8 cellular contexts compared by ENCODE assay signal in the genomic region with DNA sequence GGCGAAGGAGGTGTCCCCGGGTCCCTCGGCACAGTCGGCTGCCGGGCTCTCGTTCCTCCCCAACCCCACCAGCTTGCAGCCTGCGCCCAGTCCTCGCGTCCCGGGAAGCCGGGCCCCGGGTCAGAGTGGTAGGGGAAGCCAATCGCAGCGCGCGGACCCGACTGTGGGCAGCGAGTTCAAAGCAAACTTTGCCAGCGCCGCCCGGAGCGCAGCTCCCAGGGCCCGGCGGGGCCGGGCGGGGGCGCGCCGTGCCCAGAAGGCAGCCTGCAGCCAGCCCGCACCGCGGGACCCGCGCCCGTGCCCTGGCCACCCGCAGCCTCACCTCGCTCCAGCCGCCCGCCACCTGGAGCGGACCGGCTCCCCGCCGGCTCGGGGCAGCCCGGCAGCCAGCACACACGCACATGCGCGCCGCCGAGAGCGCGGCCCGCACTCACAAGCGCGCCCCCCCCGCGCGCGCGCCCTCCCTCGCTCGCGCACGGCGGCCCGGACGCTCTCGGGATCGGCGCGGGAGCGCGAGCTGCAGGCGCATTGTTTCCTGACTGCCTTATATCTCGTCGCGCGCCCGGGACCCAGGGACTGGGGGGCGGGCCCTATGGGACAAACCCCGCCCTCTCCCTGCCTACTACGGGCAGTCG. TPM values are rescaled to one million over a fixed set of nuclear protein-coding genes. Genes with fewer than 3 reads are reported as not detected.
DNase-seq lines count a peak whose midpoint lies in the region; ATAC-seq and TF ChIP-seq lines count a peak whose summit lies in the region.

A gene with protein sequence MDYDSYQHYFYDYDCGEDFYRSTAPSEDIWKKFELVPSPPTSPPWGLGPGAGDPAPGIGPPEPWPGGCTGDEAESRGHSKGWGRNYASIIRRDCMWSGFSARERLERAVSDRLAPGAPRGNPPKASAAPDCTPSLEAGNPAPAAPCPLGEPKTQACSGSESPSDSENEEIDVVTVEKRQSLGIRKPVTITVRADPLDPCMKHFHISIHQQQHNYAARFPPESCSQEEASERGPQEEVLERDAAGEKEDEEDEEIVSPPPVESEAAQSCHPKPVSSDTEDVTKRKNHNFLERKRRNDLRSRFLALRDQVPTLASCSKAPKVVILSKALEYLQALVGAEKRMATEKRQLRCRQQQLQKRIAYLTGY (minus strand): TSS at position 432 of the 635 bp plus-strand sequence. CDS start 483 bp downstream, outside the sequence.

- no peaks in the 10 kb centered on the region for H3K27me3 ChIP-seq in liver (ENCODE audit: control insufficient read depth in 4 of 4, insufficient read depth in 4 of 4, low read length in 3 of 4)

- H3K4me3 ChIP-seq in liver (ENCODE audit: low read depth in 1 of 3, low read length in 3 of 3) = peak within 1 kb of the TSS; percentile 60 to 80 (median 65)

- no peaks in the 10 kb centered on the region for H3K9me3 ChIP-seq in liver (ENCODE audit: control insufficient read depth in 4 of 4, low read length in 3 of 4)

- H3K4me1 Mint-ChIP-seq in dendritic cell treated with granulocyte-macrophage colony-stimulating factor and Interleukin-4, amounts not matched to agents 40 ng/mL and 50 ng/mL, for 4 days (ENCODE audit: low read depth) = peaks cover 68% of the 10 kb centered on the region

- peaks cover 7% of the 10 kb centered on the region for H3K27me3 Mint-ChIP-seq in dendritic cell treated with granulocyte-macrophage colony-stimulating factor and Interleukin-4, amounts not matched to agents 40 ng/mL and 50 ng/mL, for 4 days

- peaks cover 5 to 32% (median 21%) of the 10 kb centered on the region in 4 donors for H3K4me1 ChIP-seq in liver (ENCODE audit: control insufficient read depth in 4 of 4, insufficient read depth in 4 of 4, low read length in 3 of 4)

- peak within 1 kb of the TSS; percentile 87 for H3K4me3 Mint-ChIP-seq in dendritic cell treated with granulocyte-macrophage colony-stimulating factor and Interleukin-4, amounts not matched to agents 40 ng/mL and 50 ng/mL, for 4 days

- ATAC-seq in GM18511 (IDR thresholded peaks at IDR 0.05; ENCODE audit: unreplicated experiment) (peak; percentile 80), HG02973 (IDR thresholded peaks at IDR 0.05; ENCODE audit: unreplicated experiment) (peak; percentile 67)

- no peaks in the 10 kb centered on the region for H3K9me3 Mint-ChIP-seq in dendritic cell treated with granulocyte-macrophage colony-stimulating factor and Interleukin-4, amounts not matched to agents 40 ng/mL and 50 ng/mL, for 4 days

- peak within 1 kb of the TSS; percentile 78 for H3K27ac Mint-ChIP-seq in dendritic cell treated with granulocyte-macrophage colony-stimulating factor and Interleukin-4, amounts not matched to agents 40 ng/mL and 50 ng/mL, for 4 days

- H3K36me3 ChIP-seq in liver (ENCODE audit: control insufficient read depth in 4 of 4, insufficient read depth in 3 of 4, low read depth in 1 of 4, low read length in 3 of 4) = peaks cover 0 to 5% (median under 1%) of the 10 kb centered on the region in 4 donors

- H3K27ac ChIP-seq in 22Rv1 (peak within 1 kb of the TSS; percentile 30; the same call in 1 of the 2 replicates), liver (ENCODE audit: low read depth in 1 of 2, low read length in 2 of 2) (peak within 1 kb of the TSS; percentile 86 to 90)

- peak within 1 kb of the TSS; percentile 67 to 69 for H3K9ac ChIP-seq in liver (ENCODE audit: low read depth in 1 of 2, low read length in 2 of 2)

- peak; percentile 85 for DNase-seq in NCI-H2196 treated with DMSO at 0.1 percent for 48 hours (lab: John Stamatoyannopoulos, UW; ENCODE audit: unreplicated experiment)
- DNase-seq in activated CD4-positive, alpha-beta T cell treated with anti-CD3 and anti-CD28 coated beads for 24 hours (ENCODE audit: low read depth in 2 of 2) = peak; percentile 49 to 65
- peak; percentile 57 to 66 for DNase-seq in stimulated activated CD4-positive, alpha-beta T cell treated with anti-CD3 and anti-CD28 coated beads, Interleukin-4, amount 100 ng/mL, for 4 hours

- peaks cover 27% of the 10 kb centered on the region for H3K36me3 Mint-ChIP-seq in dendritic cell treated with granulocyte-macrophage colony-stimulating factor and Interleukin-4, amounts not matched to agents 40 ng/mL and 50 ng/mL, for 4 days (ENCODE audit: low read depth)

- no peak for TF ChIP-seq RAD21 in liver (IDR thresholded peaks at IDR 0.05)

- no peak for TF ChIP-seq CTCF in 22Rv1 (IDR thresholded peaks at IDR 0.05)
- TF ChIP-seq CTCF in liver (IDR thresholded peaks at IDR 0.05; ENCODE audit: low read depth, low read length, missing input control) = no peak

- WGBS in liver = under 1% methylated on average over 83 of the region's 83 CpGs

- intact Hi-C loops in dendritic cell treated with granulocyte-macrophage colony-stimulating factor and Interleukin-4, amounts not matched to agents 40 ng/mL and 50 ng/mL, for 4 days (cut with micrococcal nuclease) = loop anchor here (2.0 to 5.0 kb wide), 2 partner anchors 71 to 85 kb away; no protein-coding TSS in a partner anchor

TF ChIP-seq in liver, 16 proteins besides CTCF, POLR2A, EP300 and RAD21:
- no peak for TF ChIP-seq EGR1 (IDR thresholded peaks at IDR 0.05; ENCODE audit: low read depth in 2 of 2)
- TF ChIP-seq HNF4A (conservative IDR thresholded peaks at IDR 0.05) = no peak
- TF ChIP-seq, protein P1, sequence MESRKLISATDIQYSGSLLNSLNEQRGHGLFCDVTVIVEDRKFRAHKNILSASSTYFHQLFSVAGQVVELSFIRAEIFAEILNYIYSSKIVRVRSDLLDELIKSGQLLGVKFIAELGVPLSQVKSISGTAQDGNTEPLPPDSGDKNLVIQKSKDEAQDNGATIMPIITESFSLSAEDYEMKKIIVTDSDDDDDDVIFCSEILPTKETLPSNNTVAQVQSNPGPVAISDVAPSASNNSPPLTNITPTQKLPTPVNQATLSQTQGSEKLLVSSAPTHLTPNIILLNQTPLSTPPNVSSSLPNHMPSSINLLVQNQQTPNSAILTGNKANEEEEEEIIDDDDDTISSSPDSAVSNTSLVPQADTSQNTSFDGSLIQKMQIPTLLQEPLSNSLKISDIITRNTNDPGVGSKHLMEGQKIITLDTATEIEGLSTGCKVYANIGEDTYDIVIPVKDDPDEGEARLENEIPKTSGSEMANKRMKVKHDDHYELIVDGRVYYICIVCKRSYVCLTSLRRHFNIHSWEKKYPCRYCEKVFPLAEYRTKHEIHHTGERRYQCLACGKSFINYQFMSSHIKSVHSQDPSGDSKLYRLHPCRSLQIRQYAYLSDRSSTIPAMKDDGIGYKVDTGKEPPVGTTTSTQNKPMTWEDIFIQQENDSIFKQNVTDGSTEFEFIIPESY (IDR thresholded peaks at IDR 0.05) = no peak
- TF ChIP-seq, protein P2, sequence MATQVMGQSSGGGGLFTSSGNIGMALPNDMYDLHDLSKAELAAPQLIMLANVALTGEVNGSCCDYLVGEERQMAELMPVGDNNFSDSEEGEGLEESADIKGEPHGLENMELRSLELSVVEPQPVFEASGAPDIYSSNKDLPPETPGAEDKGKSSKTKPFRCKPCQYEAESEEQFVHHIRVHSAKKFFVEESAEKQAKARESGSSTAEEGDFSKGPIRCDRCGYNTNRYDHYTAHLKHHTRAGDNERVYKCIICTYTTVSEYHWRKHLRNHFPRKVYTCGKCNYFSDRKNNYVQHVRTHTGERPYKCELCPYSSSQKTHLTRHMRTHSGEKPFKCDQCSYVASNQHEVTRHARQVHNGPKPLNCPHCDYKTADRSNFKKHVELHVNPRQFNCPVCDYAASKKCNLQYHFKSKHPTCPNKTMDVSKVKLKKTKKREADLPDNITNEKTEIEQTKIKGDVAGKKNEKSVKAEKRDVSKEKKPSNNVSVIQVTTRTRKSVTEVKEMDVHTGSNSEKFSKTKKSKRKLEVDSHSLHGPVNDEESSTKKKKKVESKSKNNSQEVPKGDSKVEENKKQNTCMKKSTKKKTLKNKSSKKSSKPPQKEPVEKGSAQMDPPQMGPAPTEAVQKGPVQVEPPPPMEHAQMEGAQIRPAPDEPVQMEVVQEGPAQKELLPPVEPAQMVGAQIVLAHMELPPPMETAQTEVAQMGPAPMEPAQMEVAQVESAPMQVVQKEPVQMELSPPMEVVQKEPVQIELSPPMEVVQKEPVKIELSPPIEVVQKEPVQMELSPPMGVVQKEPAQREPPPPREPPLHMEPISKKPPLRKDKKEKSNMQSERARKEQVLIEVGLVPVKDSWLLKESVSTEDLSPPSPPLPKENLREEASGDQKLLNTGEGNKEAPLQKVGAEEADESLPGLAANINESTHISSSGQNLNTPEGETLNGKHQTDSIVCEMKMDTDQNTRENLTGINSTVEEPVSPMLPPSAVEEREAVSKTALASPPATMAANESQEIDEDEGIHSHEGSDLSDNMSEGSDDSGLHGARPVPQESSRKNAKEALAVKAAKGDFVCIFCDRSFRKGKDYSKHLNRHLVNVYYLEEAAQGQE (IDR thresholded peaks at IDR 0.05) = peak; percentile 51
- no peak for TF ChIP-seq HNF4G (IDR thresholded peaks at IDR 0.05)
- TF ChIP-seq TAF1 (conservative IDR thresholded peaks at IDR 0.05) = no peak
- no peak for TF ChIP-seq JUND (IDR thresholded peaks at IDR 0.05)
- TF ChIP-seq, protein P3, sequence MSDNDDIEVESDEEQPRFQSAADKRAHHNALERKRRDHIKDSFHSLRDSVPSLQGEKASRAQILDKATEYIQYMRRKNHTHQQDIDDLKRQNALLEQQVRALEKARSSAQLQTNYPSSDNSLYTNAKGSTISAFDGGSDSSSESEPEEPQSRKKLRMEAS (IDR thresholded peaks at IDR 0.05) = no peak

RNA-seq across cellular contexts. Expression of the gene that starts here (rescaled TPM):
- total RNA-seq in liver = 1 to 10 TPM; 1.8 to 6.6 TPM
- polyA plus RNA-seq in liver = 1 to 10 TPM; 2.4 to 2.6 TPM

Comparison
In these comparisons a context has a peak if more than half of its experiments do, and no peak if none do; other contexts are left out.
1. Peak in every context shown above with its lines: DNase-seq, ATAC-seq, H3K4me3 ChIP-seq and H3K27ac ChIP-seq.